ENCODE assay signal across 8 cellular contexts in genomic region chr16:71846443-71846842, GRCh38. TPM values are rescaled to one million over a fixed set of nuclear protein-coding genes. Genes with fewer than 3 reads are reported as not detected.
DNase-seq lines count a peak whose midpoint lies in the region; ATAC-seq and TF ChIP-seq lines count a peak whose summit lies in the region.

No MANE protein-coding gene starts in this region.

- peak overlapping the region; percentile 95 for H3K4me3 ChIP-seq in Jurkat, Clone E6-1 (ENCODE audit: low read length)
- peak overlapping the region; percentile 97 for H3K4me3 ChIP-seq in iPS DF 6.9 (ENCODE audit: low read length)
- H3K4me3 ChIP-seq in spleen, result peak overlapping the region; percentile 82 to 100 (median 99)

- H3K9me3 ChIP-seq in iPS DF 6.9 (ENCODE audit: control insufficient read depth, insufficient read depth, low read length), result no peaks in the 10 kb centered on the region
- H3K9me3 ChIP-seq in spleen, result no peaks in the 10 kb centered on the region

- intact Hi-C loops in Calu3 (cut with micrococcal nuclease; ENCODE audit: unreplicated experiment) (no loop called here), spleen (cut with DNase I; ENCODE audit: low total_unique reads) (no loop called here)

- peak overlapping the region; percentile 97 for H3K27ac Mint-ChIP-seq in Calu3 (ENCODE audit: unreplicated experiment)
- H3K27ac Mint-ChIP-seq in activated naive CD8-positive, alpha-beta T cell treated with anti-CD3 and anti-CD28 coated beads for 36 hours, result peak overlapping the region; percentile 79

- no peak for TF ChIP-seq CTCF in Calu3 (IDR thresholded peaks at IDR 0.05; ENCODE audit: unreplicated experiment)
- TF ChIP-seq CTCF in spleen (IDR thresholded peaks at IDR 0.05 in 8 of 11, conservative IDR thresholded peaks at IDR 0.05 in 3 of 11), result no peak

- H3K4me1 ChIP-seq in iPS DF 6.9 (ENCODE audit: control insufficient read depth, insufficient read depth, low read length) (no peaks in the 10 kb centered on the region), spleen (peaks cover 13 to 63% (median 28%) of the 10 kb centered on the region in 6 donors)

- DNase-seq in Calu3 (peak; percentile 11), iPS DF 6.9 (ENCODE audit: low read depth, low spot score) (no peak), spleen (no peak), retina (no peak)
- DNase-seq in Jurkat, Clone E6-1 (ENCODE audit: low read depth, low spot score), result no peak
- peak; percentile 24 for DNase-seq in activated naive CD8-positive, alpha-beta T cell treated with anti-CD3 and anti-CD28 coated beads for 36 hours

- H3K4me3 Mint-ChIP-seq in Calu3 (ENCODE audit: low read depth, unreplicated experiment), result peak overlapping the region; percentile 87
- H3K4me3 Mint-ChIP-seq in activated naive CD8-positive, alpha-beta T cell treated with anti-CD3 and anti-CD28 coated beads for 36 hours, result peak overlapping the region; percentile 90

- no CpG with 5 or more reads among the region's 19 CpGs for WGBS in iPS DF 6.9 (ENCODE audit: insufficient coverage, insufficient read length)
- WGBS in spleen, 5 donors, result 1 to 3% (median 1%) methylated on average over 15 to 19 of the region's 19 CpGs

- no peak overlapping the region for H3K27ac ChIP-seq in iPS DF 6.9 (ENCODE audit: low read length)
- peak overlapping the region; percentile 77 to 94 (median 91) for H3K27ac ChIP-seq in spleen

- no peaks in the 10 kb centered on the region for H3K27me3 Mint-ChIP-seq in Calu3 (ENCODE audit: unreplicated experiment)
- H3K27me3 Mint-ChIP-seq in activated naive CD8-positive, alpha-beta T cell treated with anti-CD3 and anti-CD28 coated beads for 36 hours, result no peaks in the 10 kb centered on the region

- no peaks in the 10 kb centered on the region for H3K9me3 Mint-ChIP-seq in Calu3 (ENCODE audit: low read depth, unreplicated experiment)
- no peaks in the 10 kb centered on the region for H3K9me3 Mint-ChIP-seq in activated naive CD8-positive, alpha-beta T cell treated with anti-CD3 and anti-CD28 coated beads for 36 hours

- TF ChIP-seq POLR2A in spleen (IDR thresholded peaks at IDR 0.05), result no peak

- peaks cover 18% of the 10 kb centered on the region for H3K36me3 ChIP-seq in iPS DF 6.9 (ENCODE audit: control insufficient read depth, insufficient read depth, low read length)
- H3K36me3 ChIP-seq in spleen, result peaks cover 0 to 39% (median 34%) of the 10 kb centered on the region in 6 donors

- ATAC-seq in GM18868 (IDR thresholded peaks at IDR 0.05; ENCODE audit: unreplicated experiment), result no peak
- ATAC-seq in HG02798 (IDR thresholded peaks at IDR 0.05; ENCODE audit: poor library complexity, unreplicated experiment), result no peak

- H3K4me1 Mint-ChIP-seq in Calu3 (ENCODE audit: low read depth, unreplicated experiment), result peaks cover 27% of the 10 kb centered on the region
- H3K4me1 Mint-ChIP-seq in activated naive CD8-positive, alpha-beta T cell treated with anti-CD3 and anti-CD28 coated beads for 36 hours, result peaks cover 30% of the 10 kb centered on the region

- H3K27me3 ChIP-seq in iPS DF 6.9 (ENCODE audit: control insufficient read depth, insufficient read depth, low read length), result no peaks in the 10 kb centered on the region
- H3K27me3 ChIP-seq in spleen (replicated peaks in 1 of 7), result no peaks in the 10 kb centered on the region

- peaks cover 57% of the 10 kb centered on the region for H3K36me3 Mint-ChIP-seq in Calu3 (ENCODE audit: insufficient read depth, unreplicated experiment)
- H3K36me3 Mint-ChIP-seq in activated naive CD8-positive, alpha-beta T cell treated with anti-CD3 and anti-CD28 coated beads for 36 hours, result peaks cover 20% of the 10 kb centered on the region

- BruUV-seq in Calu3 (replicated peaks; lab: Mats Ljungman, UMichigan), result no TSS peak

- CTCF ChIA-PET in Calu3 (lab: Charles Lee), result interaction anchor here (1.2 to 1.4 kb wide), 2 partner anchors 37 to 115 kb away, joined by 3 to 4 read pairs; no protein-coding TSS in a partner anchor

RNA-seq across cellular contexts. Expression of gene ATXN1L, which starts 0.7 kb away (rescaled TPM):
- total RNA-seq in Calu3 (2022), result 44.1 and 48.1 TPM in 2 replicates
- 15.4 TPM for polyA plus RNA-seq in Jurkat, Clone E6-1 (2012; ENCODE audit: insufficient read depth, insufficient read length)
- total RNA-seq in activated naive CD8-positive, alpha-beta T cell treated with anti-CD3 and anti-CD28 coated beads for 36 hours, result 10 to 100 TPM; 13.4 to 15.3 TPM
- 10 to 100 TPM; 25.5 to 37.5 (median 31.1) TPM for total RNA-seq in spleen
- polyA plus RNA-seq in spleen, result 1 to 10 TPM; 3.1 to 8.1 (median 3.3) TPM

RNA-seq across cellular contexts. Expression of gene ZNF821, which starts 37.5 kb away (rescaled TPM):
- 12.3 and 13.1 TPM in 2 replicates for total RNA-seq in Calu3 (2022)
- 3.2 TPM for polyA plus RNA-seq in Jurkat, Clone E6-1 (2012; ENCODE audit: insufficient read depth, insufficient read length)
- 1 to 10 TPM; 4.0 to 6.1 TPM for total RNA-seq in activated naive CD8-positive, alpha-beta T cell treated with anti-CD3 and anti-CD28 coated beads for 36 hours
- total RNA-seq in spleen, result 10 to 100 TPM in 5 of 7 donors, 1 to 10 TPM in 2; 7.9 to 15.9 (median 10.6) TPM
- polyA plus RNA-seq in spleen, result 10 to 100 TPM in 1 of 3 donors, 1 to 10 TPM in 2; 8.7 to 13.7 (median 9.6) TPM

RNA-seq across cellular contexts. Expression of gene AP1G1, which starts 37.8 kb away (rescaled TPM):
- 144 and 152 TPM in 2 replicates for total RNA-seq in Calu3 (2022)
- 36.3 TPM for polyA plus RNA-seq in Jurkat, Clone E6-1 (2012; ENCODE audit: insufficient read depth, insufficient read length)
- 10 to 100 TPM; 59.1 to 62.2 TPM for total RNA-seq in activated naive CD8-positive, alpha-beta T cell treated with anti-CD3 and anti-CD28 coated beads for 36 hours
- 100 to 1,000 TPM in 5 of 7 donors, 10 to 100 TPM in 2; 86.2 to 125 (median 104) TPM for total RNA-seq in spleen
- 10 to 100 TPM; 11.2 to 15.8 (median 14.5) TPM for polyA plus RNA-seq in spleen

RNA-seq across cellular contexts. Expression of gene IST1, which starts 48.9 kb away (rescaled TPM):
- total RNA-seq in Calu3 (2022), result 252 and 269 TPM in 2 replicates
- polyA plus RNA-seq in Jurkat, Clone E6-1 (2012; ENCODE audit: insufficient read depth, insufficient read length), result 146 TPM
- total RNA-seq in activated naive CD8-positive, alpha-beta T cell treated with anti-CD3 and anti-CD28 coated beads for 36 hours, result 100 to 1,000 TPM; 158 to 163 TPM
- total RNA-seq in spleen, result 100 to 1,000 TPM; 208 to 249 (median 232) TPM
- 100 to 1,000 TPM in 2 of 3 donors, 10 to 100 TPM in 1; 99.0 to 131 (median 127) TPM for polyA plus RNA-seq in spleen

Comparison
In these comparisons a context has a peak if more than half of its experiments do, and no peak if none do; other contexts are left out.
1. DNase-seq: peak in Calu3 (single experiment) and activated naive CD8-positive, alpha-beta T cell treated with anti-CD3 and anti-CD28 coated beads for 36 hours (single experiment); none in Jurkat, Clone E6-1 (single experiment), iPS DF 6.9 (single experiment), spleen (single experiment) and retina (single experiment).
2. Peak in every context shown above with its lines, with median percentiles within 50 percentile points of each other: H3K4me3 ChIP-seq.